10 cellular contexts compared by ENCODE assay signal in genomic region chr5:68333649-68334549, GRCh38.
DNase-seq lines count a peak whose midpoint lies in the region; ATAC-seq and TF ChIP-seq lines count a peak whose summit lies in the region.
"Had no signal": no experiment of that assay in that cellular context is flagged by ENCODE, and none has a peak within 500 bp of the region (broad histone marks: within the 10 kb centered on the region; RNA-seq: fewer than 3 reads in every experiment).

No MANE protein-coding gene starts in this region.

- H3K36me3 Mint-ChIP-seq in stimulated activated effector memory CD8-positive, alpha-beta T cell treated with anti-CD3 and anti-CD28 coated beads, Interleukin-12 subunit alpha, Interleukin-12 subunit beta, amount 100 ng/mL, for 72 hours = no peaks in the 10 kb centered on the region
- H3K36me3 Mint-ChIP-seq: activated naive CD8-positive, alpha-beta T cell treated with anti-CD3 and anti-CD28 coated beads, Interleukin-2, amount 10 ng/mL, durations not matched to agents 7 days and 5 days had no signal

- ATAC-seq in HCT116 = peak; percentile 82
- ATAC-seq in stimulated activated effector memory CD8-positive, alpha-beta T cell treated with anti-CD3 and anti-CD28 coated beads, Interleukin-12 subunit alpha, Interleukin-12 subunit beta, amount 100 ng/mL, for 72 hours = peak; percentile 52

- intact Hi-C loops in HCT116 (cut with micrococcal nuclease) = loop anchor here (5.0 kb wide), 1 partner anchor 98 kb away; no protein-coding TSS in a partner anchor

- H3K9ac ChIP-seq in HCT116 (ENCODE audit: low read length) = peak overlapping the region; percentile 36

- no peak overlapping the region for H3K4me3 Mint-ChIP-seq in stimulated activated effector memory CD8-positive, alpha-beta T cell treated with anti-CD3 and anti-CD28 coated beads, Interleukin-12 subunit alpha, Interleukin-12 subunit beta, amount 100 ng/mL, for 72 hours
- H3K4me3 Mint-ChIP-seq: activated naive CD8-positive, alpha-beta T cell treated with anti-CD3 and anti-CD28 coated beads, Interleukin-2, amount 10 ng/mL, durations not matched to agents 7 days and 5 days had no signal

- peak overlapping the region in 1 of 2 experiments; percentile 29; a peak in 2 of 4 replicates for H3K4me3 ChIP-seq in HCT116 (replicated peaks in 1 of 2; ENCODE audit: low read depth in 1 of 2, low read length in 2 of 2)
- no peak overlapping the region for H3K4me3 ChIP-seq in SJCRH30

- H3K4me1 Mint-ChIP-seq in stimulated activated effector memory CD8-positive, alpha-beta T cell treated with anti-CD3 and anti-CD28 coated beads, Interleukin-12 subunit alpha, Interleukin-12 subunit beta, amount 100 ng/mL, for 72 hours = peaks cover 9% of the 10 kb centered on the region

- POLR2A ChIA-PET in HCT116 (lab: Charles Lee) = no interaction called here

- peak in 2 of 3 experiments; percentile 30 to 43; a peak in 3 of 6 replicates for TF ChIP-seq CTCF in HCT116 (IDR thresholded peaks at IDR 0.05 in 2 of 3, conservative IDR thresholded peaks at IDR 0.05 in 1 of 3; ENCODE audit: borderline replicate concordance in 1 of 3, insufficient read depth in 1 of 3, low read depth in 2 of 3, low read length in 2 of 3)

- H3K9me3 ChIP-seq in HCT116 (ENCODE audit: control insufficient read depth in 1 of 2, insufficient read depth in 1 of 2, low read depth in 1 of 2, low read length in 2 of 2) (no peaks in the 10 kb centered on the region), SJCRH30 (replicated peaks) (no peaks in the 10 kb centered on the region)

- CTCF ChIA-PET in HCT116 (lab: Charles Lee) = no interaction called here

- no peak overlapping the region for H3K27ac Mint-ChIP-seq in stimulated activated effector memory CD8-positive, alpha-beta T cell treated with anti-CD3 and anti-CD28 coated beads, Interleukin-12 subunit alpha, Interleukin-12 subunit beta, amount 100 ng/mL, for 72 hours
- H3K27ac Mint-ChIP-seq: activated naive CD8-positive, alpha-beta T cell treated with anti-CD3 and anti-CD28 coated beads, Interleukin-2, amount 10 ng/mL, durations not matched to agents 7 days and 5 days had no signal

- H3K4me1 ChIP-seq in HCT116 (ENCODE audit: control insufficient read depth in 1 of 2, insufficient read depth in 2 of 2, low read length in 2 of 2) (peaks cover 27 to 63% of the 10 kb centered on the region in 2 experiments), SJCRH30 (peaks cover 3% of the 10 kb centered on the region; the same call in 1 of the 2 replicates)

- RAD21 ChIA-PET in HCT116 (lab: Charles Lee; ENCODE audit: low non-redundant PET in 1 of 2, low total read pairs in 2 of 2, uncharacterized antibody in 2 of 2, unreplicated experiment in 2 of 2) = no interaction called here

- H3K27me3 ChIP-seq in HCT116 (ENCODE audit: insufficient read depth, low read length) = no peaks in the 10 kb centered on the region
- no peaks in the 10 kb centered on the region for H3K27me3 ChIP-seq in SJCRH30

- peak overlapping the region; percentile 69; the same call in 1 of the 2 replicates for H3K27ac ChIP-seq in HCT116 (ENCODE audit: low read depth, low read length)
- H3K27ac ChIP-seq in SJCRH30 = peak overlapping the region; percentile 22; the same call in 1 of the 2 replicates

- peak overlapping the region; percentile 37 for H2AFZ ChIP-seq in HCT116 (ENCODE audit: low read depth, low read length, poor library complexity, severe bottlenecking)

- H4K20me1 ChIP-seq in HCT116 (ENCODE audit: insufficient read depth) = no peaks in the 10 kb centered on the region

- no peaks in the 10 kb centered on the region for H3K36me3 ChIP-seq in HCT116 (ENCODE audit: control insufficient read depth in 1 of 2, insufficient read depth in 2 of 2, low read length in 2 of 2)
- no peaks in the 10 kb centered on the region for H3K36me3 ChIP-seq in SJCRH30

- no peak for TF ChIP-seq RAD21 in HCT116 (IDR thresholded peaks at IDR 0.05; ENCODE audit: low read depth)

- peak overlapping the region; percentile 66 for H3K4me2 ChIP-seq in HCT116 (ENCODE audit: low read length)

- no peaks in the 10 kb centered on the region for H3K79me2 ChIP-seq in HCT116 (ENCODE audit: insufficient read depth, low read length)

- H3K9me2 ChIP-seq in HCT116 (ENCODE audit: insufficient read depth) = no peaks in the 10 kb centered on the region

- DNase-seq in HCT116 (ENCODE audit: low read depth, low spot score) = peak; percentile 89
- DNase-seq in SJCRH30 = peak; percentile 21 to 45
- DNase-seq in fibroblast of gingiva (ENCODE audit: low read depth) = peak; percentile 67
- no peak for DNase-seq in stimulated activated effector memory CD8-positive, alpha-beta T cell treated with anti-CD3 and anti-CD28 coated beads, Interleukin-12 subunit alpha, Interleukin-12 subunit beta, amount 100 ng/mL, for 72 hours (ENCODE audit: low spot score in 2 of 2)
- DNase-seq in stimulated activated naive CD4-positive, alpha-beta T cell treated with Interleukin-2 at 50 U/mL for 16 hours (lab: John Stamatoyannopoulos, UW) = no peak
- DNase-seq in activated effector memory CD4-positive, alpha-beta T cell treated with anti-CD3 and anti-CD28 coated beads, Interleukin-2, amount 50 U/mL, for 16 hours = no peak
- DNase-seq in NCI-H1105 (lab: John Stamatoyannopoulos, UW) = no peak
- DNase-seq: activated CD4-positive, alpha-beta T cell treated with anti-CD3 and anti-CD28 coated beads for 48 hours; activated naive CD8-positive, alpha-beta T cell treated with anti-CD3 and anti-CD28 coated beads, Interleukin-2, amount 10 ng/mL, durations not matched to agents 7 days and 5 days; MM.1S had no signal

- H3K9me3 Mint-ChIP-seq in stimulated activated effector memory CD8-positive, alpha-beta T cell treated with anti-CD3 and anti-CD28 coated beads, Interleukin-12 subunit alpha, Interleukin-12 subunit beta, amount 100 ng/mL, for 72 hours = no peaks in the 10 kb centered on the region
- H3K9me3 Mint-ChIP-seq: activated naive CD8-positive, alpha-beta T cell treated with anti-CD3 and anti-CD28 coated beads, Interleukin-2, amount 10 ng/mL, durations not matched to agents 7 days and 5 days had no signal

- BruUV-seq in HCT116 (replicated peaks; lab: Mats Ljungman, UMichigan) = no TSS peak

- no peak for TF ChIP-seq POLR2A in HCT116 (IDR thresholded peaks at IDR 0.05; ENCODE audit: borderline replicate concordance, extremely low read depth, insufficient read depth, insufficient read length)

TF ChIP-seq in HCT116, 20 proteins besides CTCF, POLR2A, EP300 and RAD21:
- TF ChIP-seq MAX (IDR thresholded peaks at IDR 0.05) = peak; percentile 26; the same call in 1 of the 2 replicates
- peak; percentile 47; the same call in 1 of the 2 replicates for TF ChIP-seq SIN3A (IDR thresholded peaks at IDR 0.05; ENCODE audit: low read depth)
- no peak for TF ChIP-seq ZFX (IDR thresholded peaks at IDR 0.05)
- peak; percentile 38 for TF ChIP-seq SP1 (IDR thresholded peaks at IDR 0.05; ENCODE audit: low read depth)
- peak; percentile 17 for TF ChIP-seq SRF (IDR thresholded peaks at IDR 0.05; ENCODE audit: low read depth)
- peak; percentile 63 for TF ChIP-seq CBX3 (IDR thresholded peaks at IDR 0.05; ENCODE audit: low read depth)
- TF ChIP-seq FOSL1 (IDR thresholded peaks at IDR 0.05; ENCODE audit: low read depth) = peak; percentile 77
- no peak for TF ChIP-seq ELF1 (IDR thresholded peaks at IDR 0.05; ENCODE audit: borderline replicate concordance, low read depth)
- TF ChIP-seq TCF7L2 (IDR thresholded peaks at IDR 0.05; ENCODE audit: borderline replicate concordance, extremely low read depth, insufficient read depth, insufficient read length) = peak; percentile 92
- no peak for TF ChIP-seq ZNF274 (IDR thresholded peaks at IDR 0.05; ENCODE audit: low read depth, low read length)
- peak; percentile 45; the same call in 1 of the 2 replicates for TF ChIP-seq CEBPB (IDR thresholded peaks at IDR 0.05; ENCODE audit: low read depth)
- peak; percentile 71 for TF ChIP-seq JUND (IDR thresholded peaks at IDR 0.05)

Comparison
In these comparisons a context has a peak if more than half of its experiments do, and no peak if none do; other contexts are left out.
1. DNase-seq: peak in HCT116 (single experiment), SJCRH30 (2 of 2) and fibroblast of gingiva (single experiment); none in stimulated activated effector memory CD8-positive, alpha-beta T cell treated with anti-CD3 and anti-CD28 coated beads, Interleukin-12 subunit alpha, Interleukin-12 subunit beta, amount 100 ng/mL, for 72 hours (0 of 2), stimulated activated naive CD4-positive, alpha-beta T cell treated with Interleukin-2 at 50 U/mL for 16 hours (single experiment), activated effector memory CD4-positive, alpha-beta T cell treated with anti-CD3 and anti-CD28 coated beads, Interleukin-2, amount 50 U/mL, for 16 hours (single experiment) and NCI-H1105 (single experiment).